Comparison of ENCODE assay signal across 12 cellular contexts in genomic region chr4:17780461-17781071, GRCh38. TPM values are rescaled to one million over a fixed set of nuclear protein-coding genes. Genes with fewer than 3 reads are reported as not detected.
A peak's percentile ranks its signal among the peaks of the same experiment; 100 is the strongest.
DNase-seq lines count a peak whose midpoint lies in the region; ATAC-seq, FAIRE-seq and TF ChIP-seq lines count a peak whose summit lies in the region.
"Had no signal": no experiment of that assay in that cellular context is flagged by ENCODE, and none has a peak within 500 bp of the region (broad histone marks: within the 10 kb centered on the region; RNA-seq: fewer than 3 reads in every experiment).

No MANE protein-coding gene starts in this region.

- CTCF ChIA-PET in HepG2 (lab: Yijun Ruan, JAX; ENCODE audit: low intra/inter-chr PET ratio, low total read pairs), result no interaction called here

- TF ChIP-seq CTCF in HepG2 (CRISPR knock-in tag; IDR thresholded peaks at IDR 0.05) (no peak), tibial nerve (IDR thresholded peaks at IDR 0.05) (no peak)

- ATAC-seq in activated T-cell treated with anti-CD3 and anti-CD28 coated beads, Interleukin-2, amount 50 U/mL, for 72 hours (replicated peaks in 1 of 2), result no peak
- peak; percentile 38 for ATAC-seq in HepG2

- H3K27me3 ChIP-seq in HepG2 (ENCODE audit: control insufficient read depth in 1 of 2, insufficient read depth in 2 of 2, low read length in 2 of 2) (peaks cover 3 to 30% of the 10 kb centered on the region in 2 experiments), tibial nerve (peaks cover 0 to 31% of the 10 kb centered on the region in 2 donors)

- H3K4me1 ChIP-seq in HepG2 (ENCODE audit: insufficient read depth, low read length) (peaks cover 14% of the 10 kb centered on the region; the same call in 1 of the 2 replicates), tibial nerve (peaks cover 0 to 17% (median 13%) of the 10 kb centered on the region in 4 donors)

- in situ Hi-C loops in HepG2 (cut with HindIII; ENCODE audit: extremely low pct_ligation_motif_present, low pct_unique_long_range_greater_than_20kb) (no loop called here), G401 (cut with HindIII; ENCODE audit: low sequenced_read_pairs) (no loop called here)

- H3K4me2 ChIP-seq in HepG2 (ENCODE audit: low read depth, low read length), result peak overlapping the region; percentile 63

- H3K27ac Mint-ChIP-seq in activated T-cell treated with anti-CD3 and anti-CD28 coated beads, Interleukin-2, amount 50 U/mL, for 72 hours, result no peak overlapping the region

- WGBS in HepG2 (ENCODE audit: low lambda C conversion rate), result 65% methylated on average over 9 of the region's 11 CpGs
- WGBS in tibial nerve, 2 donors, result 24 to 26% methylated on average over 9 to 11 of the region's 11 CpGs

- peaks cover 10% of the 10 kb centered on the region for H3K4me1 Mint-ChIP-seq in activated T-cell treated with anti-CD3 and anti-CD28 coated beads, Interleukin-2, amount 50 U/mL, for 72 hours (ENCODE audit: low read depth)

- TF ChIP-seq RAD21 in HepG2 (CRISPR knock-in tag; IDR thresholded peaks at IDR 0.05), result no peak

- H3K36me3 Mint-ChIP-seq in activated T-cell treated with anti-CD3 and anti-CD28 coated beads, Interleukin-2, amount 50 U/mL, for 72 hours (ENCODE audit: insufficient read depth in 2 of 2), result peaks cover 0 to 2% of the 10 kb centered on the region in 2 donors

- no peak overlapping the region for H2AFZ ChIP-seq in HepG2 (ENCODE audit: low read length)

- H3K4me3 ChIP-seq in HepG2 (replicated peaks in 1 of 3; ENCODE audit: insufficient read depth in 1 of 3, low read depth in 2 of 3, low read length in 3 of 3) (peak overlapping the region in 2 of 3 experiments; percentile 20 to 56; a peak in 5 of 6 replicates), tibial nerve (peak overlapping the region in 3 of 4 donors; percentile 21 to 47 (median 39))

- no peaks in the 10 kb centered on the region for H4K20me1 ChIP-seq in HepG2 (ENCODE audit: insufficient read depth, low read length)

- FAIRE-seq in HepG2 (lab: Jason Lieb, UNC), result no peak
- FAIRE-seq in GM19239 (lab: Jason Lieb, UNC), result no peak
- FAIRE-seq: H54 had no signal

- no peak overlapping the region for H3K27ac ChIP-seq in HepG2 (ENCODE audit: extremely low read length, insufficient read depth, low read length)
- H3K27ac ChIP-seq in tibial nerve, result no peak overlapping the region
- H3K27ac ChIP-seq: uterus had no signal

- no peaks in the 10 kb centered on the region for H3K9me3 Mint-ChIP-seq in activated T-cell treated with anti-CD3 and anti-CD28 coated beads, Interleukin-2, amount 50 U/mL, for 72 hours

- POLR2A ChIA-PET in HepG2 (lab: Yijun Ruan, JAX), result no interaction called here

- no TSS peak for BruUV-seq in HepG2 (replicated peaks; lab: Mats Ljungman, UMichigan)

- DNase-seq in activated T-cell treated with anti-CD3 and anti-CD28 coated beads, Interleukin-2, amount 50 U/mL, for 72 hours, result no peak
- no peak for DNase-seq in activated T-cell treated with anti-CD3 and anti-CD28 coated beads, Interleukin-2, amount 50 U/mL, for 48 hours
- DNase-seq in astrocyte of the hippocampus (ENCODE audit: low read depth, low spot score) (peak; percentile 61), HepG2 (ENCODE audit: low spot score) (no peak), tibial nerve (ENCODE audit: low spot score in 2 of 2) (no peak), G401 (ENCODE audit: low spot score) (no peak), HPDE6-E6E7 (ENCODE audit: extremely low spot score) (no peak), GM19239 (ENCODE audit: insufficient read length, low spot score) (no peak)
- DNase-seq: NCI-H1694 treated with DMSO at 0.1 percent for 48 hours, uterus had no signal

- H3K4me3 Mint-ChIP-seq in activated T-cell treated with anti-CD3 and anti-CD28 coated beads, Interleukin-2, amount 50 U/mL, for 72 hours, result peak overlapping the region; percentile 19 to 76

- H3K36me3 ChIP-seq in HepG2 (replicated peaks in 1 of 2; ENCODE audit: control insufficient read depth in 1 of 2, insufficient read depth in 2 of 2, low read length in 2 of 2) (no peaks in the 10 kb centered on the region), tibial nerve (no peaks in the 10 kb centered on the region)
- H3K36me3 ChIP-seq: uterus had no signal

- intact Hi-C loops in HepG2 (cut with micrococcal nuclease; ENCODE audit: unreplicated experiment), result no loop called here

- H3K9ac ChIP-seq in HepG2 (ENCODE audit: insufficient read depth, low read depth, low read length), result no peak overlapping the region

- TF ChIP-seq POLR2A in HepG2 (IDR thresholded peaks at IDR 0.05; ENCODE audit: insufficient read depth in 1 of 2, low read depth in 2 of 2, low read length in 2 of 2) (no peak), tibial nerve (IDR thresholded peaks at IDR 0.05) (no peak)

- no peaks in the 10 kb centered on the region for H3K79me2 ChIP-seq in HepG2 (ENCODE audit: insufficient read depth, low read length)

- H3K9me3 ChIP-seq in HepG2 (ENCODE audit: low read length) (no peaks in the 10 kb centered on the region), tibial nerve (no peaks in the 10 kb centered on the region)
- H3K9me3 ChIP-seq: uterus had no signal

- peaks cover 34% of the 10 kb centered on the region for H3K27me3 Mint-ChIP-seq in activated T-cell treated with anti-CD3 and anti-CD28 coated beads, Interleukin-2, amount 50 U/mL, for 72 hours (ENCODE audit: low read depth)

- TF ChIP-seq EP300 in HepG2 (IDR thresholded peaks at IDR 0.05; ENCODE audit: low read depth in 2 of 2, low read length in 2 of 2) (no peak), HepG2 (CRISPR knock-in tag; IDR thresholded peaks at IDR 0.05; ENCODE audit: borderline replicate concordance) (no peak), tibial nerve (IDR thresholded peaks at IDR 0.05) (no peak)

RNA-seq across cellular contexts. Expression of gene FAM184B, which starts 0.9 kb away (rescaled TPM):
- not detected for total RNA-seq in activated T-cell treated with anti-CD3 and anti-CD28 coated beads, Interleukin-2, amount 50 U/mL, for 72 hours
- total RNA-seq in HepG2 (2016; rRNA removed; fragmentation: Illumina TruSeq; extraction: Trizol), result not detected in 2 replicates
- not detected in 2 replicates for total RNA-seq in HepG2 (2016; cell fraction: cytosol; rRNA removed; fragmentation: Illumina TruSeq; extraction: Trizol; ENCODE audit: low read depth)
- 0.02 TPM in 1 of 2 replicates, not detected in the other for total RNA-seq in HepG2 (2016; cell fraction: insoluble cytoplasmic fraction; rRNA removed; fragmentation: Illumina TruSeq; extraction: Trizol)
- total RNA-seq in HepG2 (2016; cell fraction: membrane; rRNA removed; fragmentation: Illumina TruSeq; extraction: Trizol), result not detected in 2 replicates
- not detected in 2 replicates for total RNA-seq in HepG2 (2016; cell fraction: nucleus; rRNA removed; fragmentation: Illumina TruSeq; extraction: Trizol)
- polyA plus RNA-seq in HepG2 (2011; rRNA removed), result 0.01 TPM in 1 of 2 replicates, not detected in the other
- polyA plus RNA-seq in HepG2 (2011; cell fraction: cytosol; rRNA removed), result 0.01 TPM in 1 of 2 replicates, not detected in the other
- polyA plus RNA-seq in HepG2 (2011; cell fraction: nucleus; rRNA removed), result 0.03 TPM in 1 of 2 replicates, not detected in the other
- not detected in 2 replicates for polyA plus RNA-seq in HepG2 (2012)
- polyA plus RNA-seq in HepG2 (2016; cell fraction: cytosol; fragmentation: Illumina TruSeq; extraction: Trizol; ENCODE audit: low read depth), result not detected in 2 replicates
- not detected in 2 replicates for polyA plus RNA-seq in HepG2 (2016; cell fraction: insoluble cytoplasmic fraction; fragmentation: Illumina TruSeq; extraction: Trizol; ENCODE audit: low read depth)
- not detected in 2 replicates for polyA plus RNA-seq in HepG2 (2016; cell fraction: membrane; fragmentation: Illumina TruSeq; extraction: Trizol; ENCODE audit: low read depth)
- not detected in 2 replicates for polyA plus RNA-seq in HepG2 (2016; cell fraction: nucleus; fragmentation: Illumina TruSeq; extraction: Trizol; ENCODE audit: insufficient read depth, low read depth)
- not detected in 2 replicates for polyA minus RNA-seq in HepG2 (2011; rRNA and poly(A)+ RNA removed; ENCODE audit: low replicate concordance)
- polyA minus RNA-seq in HepG2 (2011; cell fraction: cytosol; rRNA and poly(A)+ RNA removed), result not detected in 2 replicates
- polyA minus RNA-seq in HepG2 (2011; cell fraction: nucleus; rRNA and poly(A)+ RNA removed), result not detected in 2 replicates
- not detected for total RNA-seq in tibial nerve
- total RNA-seq in G401 (2014; rRNA removed; shearing (Covaris generic)), result not detected in 2 replicates
- total RNA-seq: lung microvascular endothelial cell had no signal

RNA-seq across cellular contexts. Expression of gene DCAF16, which starts 30.0 kb away (rescaled TPM):
- total RNA-seq in activated T-cell treated with anti-CD3 and anti-CD28 coated beads, Interleukin-2, amount 50 U/mL, for 72 hours, result 10 to 100 TPM; 50.1 to 50.2 TPM
- 41.9 and 46.1 TPM in 2 replicates for total RNA-seq in HepG2 (2016; rRNA removed; fragmentation: Illumina TruSeq; extraction: Trizol)
- total RNA-seq in HepG2 (2016; cell fraction: cytosol; rRNA removed; fragmentation: Illumina TruSeq; extraction: Trizol; ENCODE audit: low read depth), result 6.3 and 8.7 TPM in 2 replicates
- total RNA-seq in HepG2 (2016; cell fraction: insoluble cytoplasmic fraction; rRNA removed; fragmentation: Illumina TruSeq; extraction: Trizol), result 39.7 and 43.1 TPM in 2 replicates
- total RNA-seq in HepG2 (2016; cell fraction: membrane; rRNA removed; fragmentation: Illumina TruSeq; extraction: Trizol), result 20.5 and 24.7 TPM in 2 replicates
- 46.6 and 56.2 TPM in 2 replicates for total RNA-seq in HepG2 (2016; cell fraction: nucleus; rRNA removed; fragmentation: Illumina TruSeq; extraction: Trizol)
- polyA plus RNA-seq in HepG2 (2011; rRNA removed), result 34.1 and 37.5 TPM in 2 replicates
- polyA plus RNA-seq in HepG2 (2011; cell fraction: cytosol; rRNA removed), result 18.9 and 23.2 TPM in 2 replicates
- polyA plus RNA-seq in HepG2 (2011; cell fraction: nucleus; rRNA removed), result 33.7 and 34.5 TPM in 2 replicates
- 22.8 and 28.5 TPM in 2 replicates for polyA plus RNA-seq in HepG2 (2012)
- polyA plus RNA-seq in HepG2 (2016; cell fraction: cytosol; fragmentation: Illumina TruSeq; extraction: Trizol; ENCODE audit: low read depth), result 3.6 and 4.4 TPM in 2 replicates
- 29.4 and 30.0 TPM in 2 replicates for polyA plus RNA-seq in HepG2 (2016; cell fraction: insoluble cytoplasmic fraction; fragmentation: Illumina TruSeq; extraction: Trizol; ENCODE audit: low read depth)
- polyA plus RNA-seq in HepG2 (2016; cell fraction: membrane; fragmentation: Illumina TruSeq; extraction: Trizol; ENCODE audit: low read depth), result 8.0 and 8.8 TPM in 2 replicates
- polyA plus RNA-seq in HepG2 (2016; cell fraction: nucleus; fragmentation: Illumina TruSeq; extraction: Trizol; ENCODE audit: insufficient read depth, low read depth), result 66.0 and 78.7 TPM in 2 replicates
- 21.4 and 27.9 TPM in 2 replicates for polyA minus RNA-seq in HepG2 (2011; rRNA and poly(A)+ RNA removed; ENCODE audit: low replicate concordance)
- 32.0 and 35.8 TPM in 2 replicates for polyA minus RNA-seq in HepG2 (2011; cell fraction: cytosol; rRNA and poly(A)+ RNA removed)
- 67.1 and 71.6 TPM in 2 replicates for polyA minus RNA-seq in HepG2 (2011; cell fraction: nucleus; rRNA and poly(A)+ RNA removed)
- 10 to 100 TPM; 27.1 to 43.2 (median 28.8) TPM for total RNA-seq in tibial nerve
- total RNA-seq in G401 (2014; rRNA removed; shearing (Covaris generic)), result 33.5 and 37.7 TPM in 2 replicates

RNA-seq across cellular contexts. Expression of gene NCAPG, which starts 30.2 kb away (rescaled TPM):
- total RNA-seq in activated T-cell treated with anti-CD3 and anti-CD28 coated beads, Interleukin-2, amount 50 U/mL, for 72 hours, result 10 to 100 TPM; 79.1 to 87.5 TPM
- total RNA-seq in HepG2 (2016; rRNA removed; fragmentation: Illumina TruSeq; extraction: Trizol), result 61.9 and 108 TPM in 2 replicates
- 4.9 and 7.7 TPM in 2 replicates for total RNA-seq in HepG2 (2016; cell fraction: cytosol; rRNA removed; fragmentation: Illumina TruSeq; extraction: Trizol; ENCODE audit: low read depth)
- 64.8 and 104 TPM in 2 replicates for total RNA-seq in HepG2 (2016; cell fraction: insoluble cytoplasmic fraction; rRNA removed; fragmentation: Illumina TruSeq; extraction: Trizol)
- total RNA-seq in HepG2 (2016; cell fraction: membrane; rRNA removed; fragmentation: Illumina TruSeq; extraction: Trizol), result 12.6 and 18.7 TPM in 2 replicates
- total RNA-seq in HepG2 (2016; cell fraction: nucleus; rRNA removed; fragmentation: Illumina TruSeq; extraction: Trizol), result 52.9 and 64.2 TPM in 2 replicates
- polyA plus RNA-seq in HepG2 (2011; rRNA removed), result 8.1 and 14.8 TPM in 2 replicates
- 5.0 and 5.3 TPM in 2 replicates for polyA plus RNA-seq in HepG2 (2011; cell fraction: cytosol; rRNA removed)
- polyA plus RNA-seq in HepG2 (2011; cell fraction: nucleus; rRNA removed), result 6.4 and 6.5 TPM in 2 replicates
- polyA plus RNA-seq in HepG2 (2012), result 6.4 and 16.4 TPM in 2 replicates
- 1.6 and 2.1 TPM in 2 replicates for polyA plus RNA-seq in HepG2 (2016; cell fraction: cytosol; fragmentation: Illumina TruSeq; extraction: Trizol; ENCODE audit: low read depth)
- 63.0 and 65.6 TPM in 2 replicates for polyA plus RNA-seq in HepG2 (2016; cell fraction: insoluble cytoplasmic fraction; fragmentation: Illumina TruSeq; extraction: Trizol; ENCODE audit: low read depth)
- polyA plus RNA-seq in HepG2 (2016; cell fraction: membrane; fragmentation: Illumina TruSeq; extraction: Trizol; ENCODE audit: low read depth), result 3.4 and 4.5 TPM in 2 replicates
- 38.6 and 39.2 TPM in 2 replicates for polyA plus RNA-seq in HepG2 (2016; cell fraction: nucleus; fragmentation: Illumina TruSeq; extraction: Trizol; ENCODE audit: insufficient read depth, low read depth)
- polyA minus RNA-seq in HepG2 (2011; rRNA and poly(A)+ RNA removed; ENCODE audit: low replicate concordance), result 5.1 and 25.2 TPM in 2 replicates
- polyA minus RNA-seq in HepG2 (2011; cell fraction: cytosol; rRNA and poly(A)+ RNA removed), result 8.3 and 13.0 TPM in 2 replicates
- polyA minus RNA-seq in HepG2 (2011; cell fraction: nucleus; rRNA and poly(A)+ RNA removed), result 27.6 and 52.7 TPM in 2 replicates
- total RNA-seq in tibial nerve, result 1 to 10 TPM in 1 of 4 donors, under 1 TPM in 3; 0.20 to 1.7 (median 0.66) TPM
- 28.3 and 74.7 TPM in 2 replicates for total RNA-seq in G401 (2014; rRNA removed; shearing (Covaris generic))
